ENCODE assay signal across 8 cellular contexts in the genomic region with DNA sequence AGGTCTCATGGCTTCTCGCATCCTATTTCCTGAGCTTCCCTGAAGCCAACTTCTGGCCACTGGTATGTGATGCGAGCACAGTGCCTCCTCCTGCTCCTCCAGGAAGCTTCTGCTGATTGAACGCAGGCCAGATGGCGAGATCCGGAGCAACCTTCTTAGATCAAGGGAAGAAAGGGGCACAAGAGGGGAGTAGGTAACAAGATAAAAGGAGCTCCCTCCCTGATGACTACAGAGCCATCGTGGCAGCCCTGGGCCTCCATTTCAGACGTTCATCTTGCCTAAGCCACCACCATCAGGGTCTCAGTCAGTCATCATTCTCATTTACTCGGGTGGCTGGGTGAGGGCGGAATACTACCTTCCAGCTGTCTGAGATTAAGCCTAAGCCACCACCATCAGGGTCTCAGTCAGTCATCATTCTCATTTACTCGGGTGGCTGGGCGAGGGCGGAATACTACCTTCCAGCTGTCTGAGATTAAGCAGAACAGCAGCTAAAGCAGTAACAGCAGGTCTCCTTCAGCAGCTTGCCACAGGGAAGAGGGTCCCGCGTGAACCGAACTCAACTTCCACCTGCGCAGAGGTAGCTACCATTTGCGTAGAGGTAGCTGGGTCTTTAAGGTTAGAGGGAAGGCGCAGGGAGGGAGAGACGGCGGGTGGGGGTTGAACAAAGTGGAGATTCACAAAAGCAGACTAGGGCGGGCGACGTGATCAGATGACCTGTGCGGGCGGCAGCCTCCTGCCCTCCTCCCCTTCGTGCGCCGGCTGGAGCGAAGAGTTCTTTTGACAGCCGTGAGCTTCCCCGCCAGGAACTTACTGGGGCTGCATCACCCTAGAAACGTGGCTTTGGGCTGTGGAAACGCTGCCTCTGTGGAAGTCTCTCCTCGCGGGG. TPM values are rescaled to one million over a fixed set of nuclear protein-coding genes. Genes with fewer than 3 reads are reported as not detected.
DNase-seq lines count a peak whose midpoint lies in the region; ATAC-seq and TF ChIP-seq lines count a peak whose summit lies in the region.

No MANE protein-coding gene starts in this region.

- H3K27ac ChIP-seq in caudate nucleus (ENCODE audit: low read depth, low read length), result peak overlapping the region; percentile 94

- H3K4me3 Mint-ChIP-seq in activated B cell treated with CpG ODN at 0.5 μM for 24 hours, result peak overlapping the region; percentile 98

- peaks cover 41% of the 10 kb centered on the region for H3K36me3 Mint-ChIP-seq in activated B cell treated with CpG ODN at 0.5 μM for 24 hours (ENCODE audit: low read depth)

- H3K4me1 Mint-ChIP-seq in activated B cell treated with CpG ODN at 0.5 μM for 24 hours, result peaks cover 52% of the 10 kb centered on the region

- no peak for TF ChIP-seq CTCF in activated B cell treated with CpG ODN at 0.5 μM for 24 hours (IDR thresholded peaks at IDR 0.05)

- POLR2A ChIA-PET in activated B cell treated with CpG ODN at 0.5 μM for 24 hours (lab: Charles Lee), result interaction anchor here (0.6 to 6.3 kb wide), 21 partner anchors 9 to 1010 kb away, joined by 3 to 240 read pairs (median 8); a partner anchor contains a TSS

- intact Hi-C loops in activated B cell treated with CpG ODN at 0.5 μM for 24 hours (cut with micrococcal nuclease), result loop anchor here (1.0 kb wide), 1 partner anchor 20 kb away; no protein-coding TSS in a partner anchor

- DNase-seq in ELF-1 (ENCODE audit: low read depth, low spot score) (peak; percentile 73), Kasumi-1 (lab: John Stamatoyannopoulos, UW) (peak; percentile 34 to 60), activated B cell treated with CpG ODN at 0.5 μM for 24 hours (no peak), caudate nucleus (lab: John Stamatoyannopoulos, UW) (peak in 57 of 61 donors; percentile 22 to 83 (median 61)), kidney tubule cell (ENCODE audit: low spot score) (peak; percentile 56), KG1 (lab: John Stamatoyannopoulos, UW) (no peak)
- peak; percentile 52 to 58 for DNase-seq in stimulated activated CD4-positive, alpha-beta T cell treated with anti-CD3 and anti-CD28 coated beads, Interleukin-2, amount 100 ng/mL, for 48 hours

- peak; percentile 39 for ATAC-seq in GM21576 (IDR thresholded peaks at IDR 0.05; ENCODE audit: unreplicated experiment)
- peak; percentile 47 for ATAC-seq in activated B cell treated with CpG ODN at 0.5 μM for 24 hours (ENCODE audit: low read depth)

- peaks cover 2% of the 10 kb centered on the region for H3K9me3 Mint-ChIP-seq in activated B cell treated with CpG ODN at 0.5 μM for 24 hours

- no peaks in the 10 kb centered on the region for H3K27me3 Mint-ChIP-seq in activated B cell treated with CpG ODN at 0.5 μM for 24 hours

- CTCF ChIA-PET in activated B cell treated with CpG ODN at 0.5 μM for 24 hours (lab: Charles Lee), result interaction anchor here (1.2 to 2.1 kb wide), 5 partner anchors 12 to 46 kb away, joined by 3 to 8 read pairs (median 5); a partner anchor contains a TSS

- H3K27ac Mint-ChIP-seq in activated B cell treated with CpG ODN at 0.5 μM for 24 hours, result peak overlapping the region; percentile 98

RNA-seq across cellular contexts. Expression of a gene that starts 27.9 kb away (rescaled TPM):
- 66.9 and 74.5 TPM in 2 replicates for total RNA-seq in activated B cell treated with CpG ODN at 0.5 μM for 24 hours

RNA-seq across cellular contexts. Expression of a gene that starts 30.6 kb away (rescaled TPM):
- total RNA-seq in activated B cell treated with CpG ODN at 0.5 μM for 24 hours, result 43.7 and 45.6 TPM in 2 replicates

Comparison
In these comparisons a context has a peak if more than half of its experiments do, and no peak if none do; other contexts are left out.
1. DNase-seq: peak in ELF-1 (single experiment), Kasumi-1 (2 of 2), caudate nucleus (57 of 61), kidney tubule cell (single experiment) and stimulated activated CD4-positive, alpha-beta T cell treated with anti-CD3 and anti-CD28 coated beads, Interleukin-2, amount 100 ng/mL, for 48 hours (2 of 2); none in activated B cell treated with CpG ODN at 0.5 μM for 24 hours (single experiment) and KG1 (single experiment).